ENCODE assay signal across 1 cellular context in the genomic region with DNA sequence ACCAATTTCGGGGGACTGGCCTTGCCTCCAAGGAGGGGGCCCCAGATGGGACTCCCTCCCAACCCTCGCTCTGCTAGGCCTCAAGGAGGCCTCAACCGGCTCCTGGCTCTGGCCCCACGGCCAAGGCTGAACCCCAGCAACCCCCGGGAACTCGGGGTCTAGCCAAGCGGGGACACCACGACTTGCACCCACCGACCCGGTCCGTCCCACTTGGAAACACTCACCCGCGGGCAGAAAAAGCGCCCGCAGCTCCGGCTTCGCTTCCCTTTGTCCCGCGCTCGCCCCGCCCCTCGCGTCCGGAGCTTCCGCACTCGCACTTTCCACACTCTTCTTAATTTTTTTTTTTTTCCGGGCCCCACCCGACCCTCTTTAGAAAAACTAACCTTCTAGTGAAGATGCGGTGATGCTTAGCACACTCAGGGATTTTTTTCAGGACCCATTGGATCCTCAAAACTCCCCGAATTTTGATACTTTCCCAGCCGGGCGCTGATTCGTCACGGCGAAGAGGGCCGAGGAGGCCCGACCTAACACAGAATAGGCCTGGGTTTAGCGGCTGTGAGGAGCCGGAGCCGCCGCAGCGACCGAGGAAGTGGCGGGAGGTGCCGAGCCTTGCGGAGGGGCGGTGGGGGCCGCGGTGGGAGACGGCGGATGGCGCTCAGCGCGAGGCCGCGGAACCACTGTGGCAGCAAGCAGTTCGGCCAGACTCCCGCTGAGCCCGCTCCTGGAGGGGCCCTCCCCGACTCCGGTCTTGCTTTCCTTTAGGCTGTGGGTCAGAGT.
TF ChIP-seq lines count a peak whose summit lies in the region.

A gene (minus strand): TSS at position 270 of the 777 bp plus-strand sequence. CDS start 2,016 bp downstream, outside the sequence.

TF ChIP-seq in HepG2, 621 proteins besides CTCF, POLR2A, EP300 and RAD21 (continued from another document and continues in another):
- TF ChIP-seq, protein P1, sequence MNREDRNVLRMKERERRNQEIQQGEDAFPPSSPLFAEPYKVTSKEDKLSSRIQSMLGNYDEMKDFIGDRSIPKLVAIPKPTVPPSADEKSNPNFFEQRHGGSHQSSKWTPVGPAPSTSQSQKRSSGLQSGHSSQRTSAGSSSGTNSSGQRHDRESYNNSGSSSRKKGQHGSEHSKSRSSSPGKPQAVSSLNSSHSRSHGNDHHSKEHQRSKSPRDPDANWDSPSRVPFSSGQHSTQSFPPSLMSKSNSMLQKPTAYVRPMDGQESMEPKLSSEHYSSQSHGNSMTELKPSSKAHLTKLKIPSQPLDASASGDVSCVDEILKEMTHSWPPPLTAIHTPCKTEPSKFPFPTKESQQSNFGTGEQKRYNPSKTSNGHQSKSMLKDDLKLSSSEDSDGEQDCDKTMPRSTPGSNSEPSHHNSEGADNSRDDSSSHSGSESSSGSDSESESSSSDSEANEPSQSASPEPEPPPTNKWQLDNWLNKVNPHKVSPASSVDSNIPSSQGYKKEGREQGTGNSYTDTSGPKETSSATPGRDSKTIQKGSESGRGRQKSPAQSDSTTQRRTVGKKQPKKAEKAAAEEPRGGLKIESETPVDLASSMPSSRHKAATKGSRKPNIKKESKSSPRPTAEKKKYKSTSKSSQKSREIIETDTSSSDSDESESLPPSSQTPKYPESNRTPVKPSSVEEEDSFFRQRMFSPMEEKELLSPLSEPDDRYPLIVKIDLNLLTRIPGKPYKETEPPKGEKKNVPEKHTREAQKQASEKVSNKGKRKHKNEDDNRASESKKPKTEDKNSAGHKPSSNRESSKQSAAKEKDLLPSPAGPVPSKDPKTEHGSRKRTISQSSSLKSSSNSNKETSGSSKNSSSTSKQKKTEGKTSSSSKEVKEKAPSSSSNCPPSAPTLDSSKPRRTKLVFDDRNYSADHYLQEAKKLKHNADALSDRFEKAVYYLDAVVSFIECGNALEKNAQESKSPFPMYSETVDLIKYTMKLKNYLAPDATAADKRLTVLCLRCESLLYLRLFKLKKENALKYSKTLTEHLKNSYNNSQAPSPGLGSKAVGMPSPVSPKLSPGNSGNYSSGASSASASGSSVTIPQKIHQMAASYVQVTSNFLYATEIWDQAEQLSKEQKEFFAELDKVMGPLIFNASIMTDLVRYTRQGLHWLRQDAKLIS (CRISPR knock-in tag; IDR thresholded peaks at IDR 0.05): no peak; the same call in 1 of the 2 replicates
- TF ChIP-seq MTA3 (CRISPR knock-in tag; IDR thresholded peaks at IDR 0.05) (no peak), FOXK2 (IDR thresholded peaks at IDR 0.05) (no peak), TOE1 (CRISPR knock-in tag; IDR thresholded peaks at IDR 0.05) (peak; percentile 33; the same call in 1 of the 2 replicates), SIN3A (IDR thresholded peaks at IDR 0.05; ENCODE audit: borderline replicate concordance, low read depth, low read length) (no peak; the same call in 1 of the 2 replicates), ZNF460 (CRISPR knock-in tag; IDR thresholded peaks at IDR 0.05; ENCODE audit: borderline replicate concordance) (no peak), SNRNP70 (IDR thresholded peaks at IDR 0.05; ENCODE audit: low read depth, low read length) (no peak), NFATC3 (CRISPR knock-in tag; IDR thresholded peaks at IDR 0.05) (peak; percentile 62; the same call in 1 of the 2 replicates), NR1H2 (CRISPR knock-in tag; IDR thresholded peaks at IDR 0.05; ENCODE audit: borderline replicate concordance, low read depth) (peak; percentile 71; the same call in 1 of the 2 replicates), RXRB (CRISPR knock-in tag; IDR thresholded peaks at IDR 0.05; ENCODE audit: borderline replicate concordance) (peak; percentile 26; the same call in 1 of the 2 replicates), SSRP1 (CRISPR knock-in tag; IDR thresholded peaks at IDR 0.05) (no peak), ARNTL (CRISPR knock-in tag; IDR thresholded peaks at IDR 0.05) (no peak; the same call in 1 of the 2 replicates), HIVEP1 (CRISPR knock-in tag; IDR thresholded peaks at IDR 0.05) (no peak), SYNCRIP (IDR thresholded peaks at IDR 0.05; ENCODE audit: insufficient read depth, low read depth, low read length) (no peak), ARID2 (CRISPR knock-in tag; IDR thresholded peaks at IDR 0.05; ENCODE audit: borderline replicate concordance) (peak; percentile 20; the same call in 1 of the 2 replicates), ZNF841 (CRISPR knock-in tag; IDR thresholded peaks at IDR 0.05; ENCODE audit: borderline replicate concordance) (no peak), ELF4 (CRISPR knock-in tag; IDR thresholded peaks at IDR 0.05; ENCODE audit: borderline replicate concordance) (peak; percentile 79), IRF2 (CRISPR knock-in tag; IDR thresholded peaks at IDR 0.05) (peak; percentile 46; the same call in 1 of the 2 replicates), ZFYVE20 (CRISPR knock-in tag; IDR thresholded peaks at IDR 0.05; ENCODE audit: borderline replicate concordance, low read depth) (no peak), ZNF674 (CRISPR knock-in tag; IDR thresholded peaks at IDR 0.05; ENCODE audit: low read depth) (0 out of 2 replicates have a peak, but pooled peaks have one; percentile 28), ZNF446 (CRISPR knock-in tag; IDR thresholded peaks at IDR 0.05) (0 out of 2 replicates have a peak, but pooled peaks have one; percentile 39), ZEB1 (IDR thresholded peaks at IDR 0.05; ENCODE audit: insufficient replicate concordance, low read depth) (peak; percentile 63), ZNF468 (CRISPR knock-in tag; IDR thresholded peaks at IDR 0.05) (no peak), ZNF788 (CRISPR knock-in tag; IDR thresholded peaks at IDR 0.05; ENCODE audit: borderline replicate concordance) (0 out of 2 replicates have a peak, but pooled peaks have one; percentile 72), SIX4 (CRISPR knock-in tag; IDR thresholded peaks at IDR 0.05) (0 out of 2 replicates have a peak, but pooled peaks have one; percentile 38), ZIK1 (CRISPR knock-in tag; IDR thresholded peaks at IDR 0.05; ENCODE audit: borderline replicate concordance, low read depth) (peak; percentile 68), ZNF331 (CRISPR knock-in tag; IDR thresholded peaks at IDR 0.05) (peak; percentile 57), ZBTB7A (CRISPR knock-in tag; IDR thresholded peaks at IDR 0.05) (peak; percentile 73; the same call in 1 of the 2 replicates), ZNF614 (CRISPR knock-in tag; IDR thresholded peaks at IDR 0.05; ENCODE audit: borderline replicate concordance) (no peak), SOX6 (IDR thresholded peaks at IDR 0.05) (no peak), SOX6 (CRISPR knock-in tag; IDR thresholded peaks at IDR 0.05) (no peak; the same call in 1 of the 2 replicates), ZNF878 (CRISPR knock-in tag; IDR thresholded peaks at IDR 0.05) (no peak), ZNF660 (CRISPR knock-in tag; IDR thresholded peaks at IDR 0.05; ENCODE audit: borderline replicate concordance, low read depth) (no peak), SMARCE1 (IDR thresholded peaks at IDR 0.05; ENCODE audit: borderline replicate concordance) (no peak), CENPX (CRISPR knock-in tag; IDR thresholded peaks at IDR 0.05) (no peak), KDM3A (CRISPR knock-in tag; IDR thresholded peaks at IDR 0.05; ENCODE audit: low read depth) (peak; percentile 34; the same call in 1 of the 2 replicates), ZSCAN9 (CRISPR knock-in tag; IDR thresholded peaks at IDR 0.05; ENCODE audit: borderline replicate concordance) (peak; percentile 80), SP2 (CRISPR knock-in tag; IDR thresholded peaks at IDR 0.05) (no peak), ZNF34 (CRISPR knock-in tag; IDR thresholded peaks at IDR 0.05; ENCODE audit: borderline replicate concordance) (no peak; the same call in 1 of the 2 replicates), TBL1XR1 (IDR thresholded peaks at IDR 0.05; ENCODE audit: borderline replicate concordance, low read length, partially characterized antibody) (no peak)
- TF ChIP-seq, protein P2, sequence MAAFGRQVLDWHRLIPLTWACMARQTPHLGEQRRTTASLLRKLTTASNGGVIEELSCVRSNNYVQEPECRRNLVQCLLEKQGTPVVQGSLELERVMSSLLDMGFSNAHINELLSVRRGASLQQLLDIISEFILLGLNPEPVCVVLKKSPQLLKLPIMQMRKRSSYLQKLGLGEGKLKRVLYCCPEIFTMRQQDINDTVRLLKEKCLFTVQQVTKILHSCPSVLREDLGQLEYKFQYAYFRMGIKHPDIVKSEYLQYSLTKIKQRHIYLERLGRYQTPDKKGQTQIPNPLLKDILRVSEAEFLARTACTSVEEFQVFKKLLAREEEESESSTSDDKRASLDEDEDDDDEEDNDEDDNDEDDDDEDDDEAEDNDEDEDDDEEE (CRISPR knock-in tag; IDR thresholded peaks at IDR 0.05): peak; percentile 55; the same call in 1 of the 2 replicates
- TF ChIP-seq, protein P3, sequence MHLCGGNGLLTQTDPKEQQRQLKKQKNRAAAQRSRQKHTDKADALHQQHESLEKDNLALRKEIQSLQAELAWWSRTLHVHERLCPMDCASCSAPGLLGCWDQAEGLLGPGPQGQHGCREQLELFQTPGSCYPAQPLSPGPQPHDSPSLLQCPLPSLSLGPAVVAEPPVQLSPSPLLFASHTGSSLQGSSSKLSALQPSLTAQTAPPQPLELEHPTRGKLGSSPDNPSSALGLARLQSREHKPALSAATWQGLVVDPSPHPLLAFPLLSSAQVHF (CRISPR knock-in tag; IDR thresholded peaks at IDR 0.05): no peak
- TF ChIP-seq, protein P4, sequence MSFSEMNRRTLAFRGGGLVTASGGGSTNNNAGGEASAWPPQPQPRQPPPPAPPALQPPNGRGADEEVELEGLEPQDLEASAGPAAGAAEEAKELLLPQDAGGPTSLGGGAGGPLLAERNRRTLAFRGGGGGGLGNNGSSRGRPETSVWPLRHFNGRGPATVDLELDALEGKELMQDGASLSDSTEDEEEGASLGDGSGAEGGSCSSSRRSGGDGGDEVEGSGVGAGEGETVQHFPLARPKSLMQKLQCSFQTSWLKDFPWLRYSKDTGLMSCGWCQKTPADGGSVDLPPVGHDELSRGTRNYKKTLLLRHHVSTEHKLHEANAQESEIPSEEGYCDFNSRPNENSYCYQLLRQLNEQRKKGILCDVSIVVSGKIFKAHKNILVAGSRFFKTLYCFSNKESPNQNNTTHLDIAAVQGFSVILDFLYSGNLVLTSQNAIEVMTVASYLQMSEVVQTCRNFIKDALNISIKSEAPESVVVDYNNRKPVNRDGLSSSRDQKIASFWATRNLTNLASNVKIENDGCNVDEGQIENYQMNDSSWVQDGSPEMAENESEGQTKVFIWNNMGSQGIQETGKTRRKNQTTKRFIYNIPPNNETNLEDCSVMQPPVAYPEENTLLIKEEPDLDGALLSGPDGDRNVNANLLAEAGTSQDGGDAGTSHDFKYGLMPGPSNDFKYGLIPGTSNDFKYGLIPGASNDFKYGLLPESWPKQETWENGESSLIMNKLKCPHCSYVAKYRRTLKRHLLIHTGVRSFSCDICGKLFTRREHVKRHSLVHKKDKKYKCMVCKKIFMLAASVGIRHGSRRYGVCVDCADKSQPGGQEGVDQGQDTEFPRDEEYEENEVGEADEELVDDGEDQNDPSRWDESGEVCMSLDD (CRISPR knock-in tag; IDR thresholded peaks at IDR 0.05; ENCODE audit: borderline replicate concordance): peak; percentile 78; the same call in 1 of the 2 replicates
- TF ChIP-seq, protein P5, sequence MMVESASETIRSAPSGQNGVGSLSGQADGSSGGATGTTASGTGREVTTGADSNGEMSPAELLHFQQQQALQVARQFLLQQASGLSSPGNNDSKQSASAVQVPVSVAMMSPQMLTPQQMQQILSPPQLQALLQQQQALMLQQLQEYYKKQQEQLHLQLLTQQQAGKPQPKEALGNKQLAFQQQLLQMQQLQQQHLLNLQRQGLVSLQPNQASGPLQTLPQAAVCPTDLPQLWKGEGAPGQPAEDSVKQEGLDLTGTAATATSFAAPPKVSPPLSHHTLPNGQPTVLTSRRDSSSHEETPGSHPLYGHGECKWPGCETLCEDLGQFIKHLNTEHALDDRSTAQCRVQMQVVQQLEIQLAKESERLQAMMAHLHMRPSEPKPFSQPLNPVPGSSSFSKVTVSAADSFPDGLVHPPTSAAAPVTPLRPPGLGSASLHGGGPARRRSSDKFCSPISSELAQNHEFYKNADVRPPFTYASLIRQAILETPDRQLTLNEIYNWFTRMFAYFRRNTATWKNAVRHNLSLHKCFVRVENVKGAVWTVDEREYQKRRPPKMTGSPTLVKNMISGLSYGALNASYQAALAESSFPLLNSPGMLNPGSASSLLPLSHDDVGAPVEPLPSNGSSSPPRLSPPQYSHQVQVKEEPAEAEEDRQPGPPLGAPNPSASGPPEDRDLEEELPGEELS (CRISPR knock-in tag; IDR thresholded peaks at IDR 0.05): no peak; the same call in 1 of the 2 replicates
- TF ChIP-seq, protein P6, sequence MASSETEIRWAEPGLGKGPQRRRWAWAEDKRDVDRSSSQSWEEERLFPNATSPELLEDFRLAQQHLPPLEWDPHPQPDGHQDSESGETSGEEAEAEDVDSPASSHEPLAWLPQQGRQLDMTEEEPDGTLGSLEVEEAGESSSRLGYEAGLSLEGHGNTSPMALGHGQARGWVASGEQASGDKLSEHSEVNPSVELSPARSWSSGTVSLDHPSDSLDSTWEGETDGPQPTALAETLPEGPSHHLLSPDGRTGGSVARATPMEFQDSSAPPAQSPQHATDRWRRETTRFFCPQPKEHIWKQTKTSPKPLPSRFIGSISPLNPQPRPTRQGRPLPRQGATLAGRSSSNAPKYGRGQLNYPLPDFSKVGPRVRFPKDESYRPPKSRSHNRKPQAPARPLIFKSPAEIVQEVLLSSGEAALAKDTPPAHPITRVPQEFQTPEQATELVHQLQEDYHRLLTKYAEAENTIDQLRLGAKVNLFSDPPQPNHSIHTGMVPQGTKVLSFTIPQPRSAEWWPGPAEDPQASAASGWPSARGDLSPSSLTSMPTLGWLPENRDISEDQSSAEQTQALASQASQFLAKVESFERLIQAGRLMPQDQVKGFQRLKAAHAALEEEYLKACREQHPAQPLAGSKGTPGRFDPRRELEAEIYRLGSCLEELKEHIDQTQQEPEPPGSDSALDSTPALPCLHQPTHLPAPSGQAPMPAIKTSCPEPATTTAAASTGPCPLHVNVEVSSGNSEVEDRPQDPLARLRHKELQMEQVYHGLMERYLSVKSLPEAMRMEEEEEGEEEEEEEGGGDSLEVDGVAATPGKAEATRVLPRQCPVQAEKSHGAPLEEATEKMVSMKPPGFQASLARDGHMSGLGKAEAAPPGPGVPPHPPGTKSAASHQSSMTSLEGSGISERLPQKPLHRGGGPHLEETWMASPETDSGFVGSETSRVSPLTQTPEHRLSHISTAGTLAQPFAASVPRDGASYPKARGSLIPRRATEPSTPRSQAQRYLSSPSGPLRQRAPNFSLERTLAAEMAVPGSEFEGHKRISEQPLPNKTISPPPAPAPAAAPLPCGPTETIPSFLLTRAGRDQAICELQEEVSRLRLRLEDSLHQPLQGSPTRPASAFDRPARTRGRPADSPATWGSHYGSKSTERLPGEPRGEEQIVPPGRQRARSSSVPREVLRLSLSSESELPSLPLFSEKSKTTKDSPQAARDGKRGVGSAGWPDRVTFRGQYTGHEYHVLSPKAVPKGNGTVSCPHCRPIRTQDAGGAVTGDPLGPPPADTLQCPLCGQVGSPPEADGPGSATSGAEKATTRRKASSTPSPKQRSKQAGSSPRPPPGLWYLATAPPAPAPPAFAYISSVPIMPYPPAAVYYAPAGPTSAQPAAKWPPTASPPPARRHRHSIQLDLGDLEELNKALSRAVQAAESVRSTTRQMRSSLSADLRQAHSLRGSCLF (CRISPR knock-in tag; IDR thresholded peaks at IDR 0.05; ENCODE audit: borderline replicate concordance): 0 out of 2 replicates have a peak, but pooled peaks have one; percentile 52
- TF ChIP-seq, protein P7, sequence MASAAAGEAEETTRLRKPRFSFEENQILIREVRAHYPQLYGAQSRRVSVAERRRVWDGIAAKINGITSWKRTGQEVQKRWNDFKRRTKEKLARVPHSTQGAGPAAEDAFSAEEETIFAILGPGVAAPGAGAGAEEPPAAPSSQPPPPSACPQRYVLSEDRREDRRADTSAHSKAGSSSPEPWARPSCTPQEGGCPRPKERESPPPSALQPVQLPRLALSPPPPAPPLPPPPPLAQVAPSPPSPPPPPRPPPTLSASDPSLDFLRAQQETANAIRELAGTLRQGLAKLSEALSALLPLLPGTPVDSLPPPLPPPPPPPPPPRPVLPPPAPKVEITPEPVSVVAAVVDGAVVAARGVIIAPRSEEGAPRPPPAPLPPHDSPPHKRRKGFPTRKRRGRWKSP (CRISPR knock-in tag; IDR thresholded peaks at IDR 0.05): peak; percentile 91
